In the genomic region with DNA sequence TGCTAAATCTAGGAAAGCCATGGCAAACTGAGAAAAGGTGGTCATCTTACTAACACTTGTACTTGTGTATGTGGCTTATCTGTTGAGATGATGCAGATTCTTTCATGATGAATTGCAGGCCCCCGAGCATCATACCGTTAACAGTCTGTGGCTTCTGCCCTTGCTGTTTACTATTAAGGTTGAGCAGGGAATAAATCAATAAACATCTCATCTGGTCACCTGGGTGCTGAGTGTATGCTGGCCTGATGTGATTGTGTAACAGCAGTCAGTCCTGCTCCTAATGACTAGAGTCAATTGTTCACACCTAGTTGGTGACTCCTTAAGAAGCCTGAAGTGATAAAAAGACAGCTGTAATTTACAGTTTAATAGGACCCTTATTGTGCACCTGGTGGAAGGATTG, we compare ENCODE assay signal across 14 cellular contexts. TPM values are rescaled to one million over a fixed set of nuclear protein-coding genes. Genes with fewer than 3 reads are reported as not detected.
DNase-seq lines count a peak whose midpoint lies in the region; ATAC-seq and TF ChIP-seq lines count a peak whose summit lies in the region.
"Had no signal": no experiment of that assay in that cellular context is flagged by ENCODE, and none has a peak within 500 bp of the region (broad histone marks: within the 10 kb centered on the region; RNA-seq: fewer than 3 reads in every experiment).

No MANE protein-coding gene starts in this region.

- no peak overlapping the region for H3K4me3 Mint-ChIP-seq in CD4-positive, alpha-beta T cell
- H3K4me3 Mint-ChIP-seq: CD4-positive, CD25-positive, alpha-beta regulatory T cell; GM23338 had no signal

- H3K27me3 Mint-ChIP-seq in CD4-positive, alpha-beta T cell = no peaks in the 10 kb centered on the region
- H3K27me3 Mint-ChIP-seq: CD4-positive, CD25-positive, alpha-beta regulatory T cell had no signal

- no peaks in the 10 kb centered on the region for H3K36me3 Mint-ChIP-seq in CD4-positive, alpha-beta T cell (ENCODE audit: low read depth)
- H3K36me3 Mint-ChIP-seq: CD4-positive, CD25-positive, alpha-beta regulatory T cell had no signal

- H3K9me3 ChIP-seq in CD4-positive, alpha-beta T cell (ENCODE audit: control insufficient read depth, low read length) = no peaks in the 10 kb centered on the region

- CTCF ChIA-PET in CD4-positive, alpha-beta T cell (lab: Charles Lee) = no interaction called here

- H3K9me3 Mint-ChIP-seq in CD4-positive, alpha-beta T cell = no peaks in the 10 kb centered on the region
- H3K9me3 Mint-ChIP-seq: GM23338 had no signal

- no peaks in the 10 kb centered on the region for H3K4me1 Mint-ChIP-seq in CD4-positive, alpha-beta T cell (ENCODE audit: low read depth)
- H3K4me1 Mint-ChIP-seq: CD4-positive, CD25-positive, alpha-beta regulatory T cell; GM23338 had no signal

- POLR2A ChIA-PET in CD4-positive, alpha-beta T cell (lab: Charles Lee) = no interaction called here

- no peak for ATAC-seq in CD4-positive, alpha-beta T cell (ENCODE audit: poor library complexity)
- ATAC-seq: GM23338 had no signal

- peak; percentile 41 for DNase-seq in ELR (ENCODE audit: low read depth)
- DNase-seq in NCI-H2107 (lab: John Stamatoyannopoulos, UW) = peak; percentile 5
- DNase-seq in amniotic epithelial cell (ENCODE audit: low read depth) = peak; percentile 34
- peak; percentile 59 for DNase-seq in mucosa of gallbladder (ENCODE audit: low spot score)
- DNase-seq in CD4-positive, alpha-beta T cell = no peak
- DNase-seq in activated CD4-positive, CD25-positive, alpha-beta regulatory T cell (lab: John Stamatoyannopoulos, UW) = no peak
- DNase-seq in dermis blood vessel endothelial cell = no peak
- DNase-seq: CD4-positive, CD25-positive, alpha-beta regulatory T cell; DND-41; KBM-7; NCI-H1092; NCI-H2029; SHP77 treated with DMSO at 0.1 percent for 48 hours had no signal

- no peak overlapping the region for H3K27ac Mint-ChIP-seq in CD4-positive, alpha-beta T cell
- H3K27ac Mint-ChIP-seq: CD4-positive, CD25-positive, alpha-beta regulatory T cell; GM23338 had no signal

- no peaks in the 10 kb centered on the region for H3K27me3 ChIP-seq in CD4-positive, alpha-beta T cell (ENCODE audit: control insufficient read depth, insufficient read depth, low read length)

- TF ChIP-seq CTCF in CD4-positive, alpha-beta T cell (IDR thresholded peaks at IDR 0.05) = no peak

- H3K27ac ChIP-seq in CD4-positive, alpha-beta T cell (ENCODE audit: low read depth, low read length) = no peak overlapping the region

- intact Hi-C loops in CD4-positive, alpha-beta T cell (cut with DNase I, micrococcal nuclease) = no loop called here

RNA-seq across cellular contexts. Expression of a gene that starts 8.3 kb away (rescaled TPM):
- total RNA-seq in mucosa of gallbladder (1.2 TPM), dermis blood vessel endothelial cell (not detected in 2 replicates)
- not detected for total RNA-seq in CD4-positive, alpha-beta T cell
- total RNA-seq: CD4-positive, CD25-positive, alpha-beta regulatory T cell; GM23338 had no signal

Comparison
In these comparisons a context has a peak if more than half of its experiments do, and no peak if none do; other contexts are left out.
1. DNase-seq: peak in ELR (single experiment), NCI-H2107 (single experiment), amniotic epithelial cell (single experiment) and mucosa of gallbladder (single experiment); none in CD4-positive, alpha-beta T cell (0 of 10), activated CD4-positive, CD25-positive, alpha-beta regulatory T cell (0 of 4) and dermis blood vessel endothelial cell (single experiment).